Comparison of ENCODE assay signal across 15 cellular contexts in the genomic region with DNA sequence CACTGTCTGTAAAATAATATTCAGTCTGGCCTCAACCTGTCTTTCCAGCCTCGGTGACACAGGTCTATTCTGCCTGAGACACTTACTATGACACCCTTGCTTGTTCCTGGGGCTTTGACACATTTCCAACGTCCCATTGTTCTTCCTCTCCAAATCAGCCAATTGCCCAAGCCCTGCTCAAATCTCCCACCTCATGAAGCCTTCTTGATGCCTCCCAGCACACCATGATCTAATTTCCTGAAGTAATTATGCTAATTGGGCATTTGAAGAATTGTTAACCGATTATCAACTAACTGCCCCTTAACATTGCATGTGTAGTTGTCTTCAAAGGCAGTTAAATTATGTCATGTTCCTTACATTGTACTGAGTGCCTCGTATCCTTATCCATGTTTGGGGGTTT. TPM values are rescaled to one million over a fixed set of nuclear protein-coding genes. Genes with fewer than 3 reads are reported as not detected.
A peak's percentile ranks its signal among the peaks of the same experiment; 100 is the strongest.
DNase-seq lines count a peak whose midpoint lies in the region; ATAC-seq and TF ChIP-seq lines count a peak whose summit lies in the region.
"Had no signal": no experiment of that assay in that cellular context is flagged by ENCODE, and none has a peak within 500 bp of the region (broad histone marks: within the 10 kb centered on the region; RNA-seq: fewer than 3 reads in every experiment).

No MANE protein-coding gene starts in this region.

- 59 to 66% (median 64%) methylated on average over 4 of the region's 4 CpGs for WGBS in heart left ventricle, 4 donors
- 86 to 91% methylated on average over 4 of the region's 4 CpGs for WGBS in aorta, 2 donors
- WGBS in upper lobe of left lung, 2 donors = 73 to 74% methylated on average over 4 of the region's 4 CpGs

- ATAC-seq in heart left ventricle = no peak
- no peak for ATAC-seq in Right ventricle myocardium superior (ENCODE audit: poor library complexity)
- ATAC-seq in gastrocnemius medialis = no peak
- no peak for ATAC-seq in aorta (ENCODE audit: low FRiP score)
- ATAC-seq in upper lobe of left lung (ENCODE audit: low FRiP score in 2 of 2) = no peak

- H3K27ac ChIP-seq in heart left ventricle (peak overlapping the region in 7 of 12 donors; percentile 0 to 76 (median 24)), gastrocnemius medialis (peak overlapping the region; percentile 27 to 58 (median 40)), aorta (ENCODE audit: low read depth in 1 of 2, low read length in 2 of 2) (peak overlapping the region; percentile 36 to 97), upper lobe of left lung (peak overlapping the region in 2 of 4 donors; percentile 44)

- TF ChIP-seq CTCF in heart left ventricle (IDR thresholded peaks at IDR 0.05) (no peak), gastrocnemius medialis (IDR thresholded peaks at IDR 0.05 in 4 of 5, conservative IDR thresholded peaks at IDR 0.05 in 1 of 5) (no peak), upper lobe of left lung (IDR thresholded peaks at IDR 0.05) (no peak)

- H3K36me3 ChIP-seq in heart left ventricle (peaks cover 0 to 61% (median 14%) of the 10 kb centered on the region in 9 donors), gastrocnemius medialis (no peaks in the 10 kb centered on the region), aorta (ENCODE audit: control insufficient read depth in 1 of 2, insufficient read depth in 2 of 2, low read length in 1 of 2) (peaks cover 2 to 6% of the 10 kb centered on the region in 2 donors), upper lobe of left lung (peaks cover 0 to 32% (median 16%) of the 10 kb centered on the region in 4 donors)

- in situ Hi-C loops in gastrocnemius medialis (cut with MboI; ENCODE audit: low sequenced_read_pairs in 4 of 4) = no loop called here

- no peak for TF ChIP-seq POLR2A in heart left ventricle (IDR thresholded peaks at IDR 0.05)
- TF ChIP-seq POLR2A in gastrocnemius medialis (IDR thresholded peaks at IDR 0.05) = no peak
- no peak for TF ChIP-seq POLR2A in upper lobe of left lung (IDR thresholded peaks at IDR 0.05)

- no peak for TF ChIP-seq EP300 in upper lobe of left lung (IDR thresholded peaks at IDR 0.05)

- H3K4me1 ChIP-seq in heart left ventricle = peaks cover 4 to 87% (median 53%) of the 10 kb centered on the region in 12 donors
- peaks cover 9 to 31% of the 10 kb centered on the region in 2 donors for H3K4me1 ChIP-seq in gastrocnemius medialis
- peaks cover 5 to 15% of the 10 kb centered on the region in 2 donors for H3K4me1 ChIP-seq in aorta (ENCODE audit: control insufficient read depth in 1 of 2, insufficient read depth in 2 of 2, low read length in 2 of 2)
- peaks cover 3 to 23% (median 18%) of the 10 kb centered on the region in 4 donors for H3K4me1 ChIP-seq in upper lobe of left lung

- H3K9me3 ChIP-seq in heart left ventricle (no peaks in the 10 kb centered on the region), gastrocnemius medialis (no peaks in the 10 kb centered on the region), aorta (ENCODE audit: control insufficient read depth, low read length) (no peaks in the 10 kb centered on the region), upper lobe of left lung (no peaks in the 10 kb centered on the region)

- intact Hi-C loops in heart left ventricle (cut with DNase I) = no loop called here
- intact Hi-C loops in Right ventricle myocardium superior (cut with DNase I) = no loop called here
- intact Hi-C loops in gastrocnemius medialis (cut with DNase I; ENCODE audit: low total_unique reads) = no loop called here
- intact Hi-C loops in aorta (cut with DNase I) = no loop called here

- DNase-seq in heart left ventricle = no peak
- DNase-seq in Right ventricle myocardium superior = no peak
- DNase-seq in dermis blood vessel endothelial cell = peak; percentile 38
- no peak for DNase-seq in gastrocnemius medialis
- DNase-seq in aorta = no peak
- DNase-seq in NCI-H187 treated with DMSO at 0.1 percent for 48 hours (lab: John Stamatoyannopoulos, UW) = no peak
- no peak for DNase-seq in NCI-H510A treated with DMSO at 0.1 percent for 48 hours (lab: John Stamatoyannopoulos, UW)
- DNase-seq in upper lobe of left lung = no peak
- DNase-seq: HCEC 1CT, NCI-H1436, NCI-H2081, NCI-H526 treated with DMSO at 0.1 percent for 48 hours, RPMI8226 had no signal

- no peak overlapping the region for H3K4me3 ChIP-seq in heart left ventricle
- H3K4me3 ChIP-seq in gastrocnemius medialis = no peak overlapping the region
- no peak overlapping the region for H3K4me3 ChIP-seq in aorta (ENCODE audit: low read length in 2 of 2)
- H3K4me3 ChIP-seq in upper lobe of left lung = no peak overlapping the region

- no peaks in the 10 kb centered on the region for H3K27me3 ChIP-seq in heart left ventricle
- H3K27me3 ChIP-seq in gastrocnemius medialis = no peaks in the 10 kb centered on the region
- no peaks in the 10 kb centered on the region for H3K27me3 ChIP-seq in aorta (ENCODE audit: control insufficient read depth in 1 of 2, insufficient read depth in 2 of 2, low read length in 1 of 2)
- no peaks in the 10 kb centered on the region for H3K27me3 ChIP-seq in upper lobe of left lung

RNA-seq across cellular contexts. Expression of a gene that starts 33.1 kb away (rescaled TPM):
- 100 to 1,000 TPM; 216 to 408 (median 281) TPM for total RNA-seq in heart left ventricle
- 100 to 1,000 TPM; 125 to 297 TPM for polyA plus RNA-seq in heart left ventricle
- 300 TPM for total RNA-seq in Right ventricle myocardium superior
- 1,771 and 3,866 TPM in 2 replicates for total RNA-seq in dermis blood vessel endothelial cell
- total RNA-seq in gastrocnemius medialis = 10 to 100 TPM; 64.7 to 87.8 (median 71.2) TPM
- 100 to 1,000 TPM; 229 to 230 TPM for total RNA-seq in aorta
- 100 to 1,000 TPM; 133 to 229 TPM for polyA plus RNA-seq in aorta
- 100 to 1,000 TPM; 207 to 951 (median 552) TPM for total RNA-seq in upper lobe of left lung
- total RNA-seq: OCI-LY7 had no signal
- polyA plus RNA-seq: CD14-positive monocyte had no signal

RNA-seq across cellular contexts. Expression of a gene that starts 58.4 kb away (rescaled TPM):
- total RNA-seq in heart left ventricle (100 to 1,000 TPM; 189 to 345 (median 237) TPM), Right ventricle myocardium superior (183 TPM), dermis blood vessel endothelial cell (247 and 291 TPM in 2 replicates), gastrocnemius medialis (10 to 100 TPM; 12.7 to 26.2 (median 14.9) TPM), aorta (100 to 1,000 TPM in 1 of 2 donors, 10 to 100 TPM in 1; 86.7 to 131 TPM), upper lobe of left lung (100 to 1,000 TPM in 5 of 6 donors, 10 to 100 TPM in 1; 56.6 to 385 (median 183) TPM)
- polyA plus RNA-seq in heart left ventricle (100 to 1,000 TPM in 1 of 2 donors, 10 to 100 TPM in 1; 66.3 to 236 TPM), aorta (10 to 100 TPM; 81.8 to 89.8 TPM)
- total RNA-seq: OCI-LY7 had no signal
